8 cellular contexts compared by ENCODE assay signal in genomic region chr7:47580811-47581331, GRCh38. TPM values are rescaled to one million over a fixed set of nuclear protein-coding genes. Genes with fewer than 3 reads are reported as not detected.
DNase-seq lines count a peak whose midpoint lies in the region; ATAC-seq and TF ChIP-seq lines count a peak whose summit lies in the region.

No MANE protein-coding gene starts in this region.

- peak overlapping the region; percentile 41 to 64 for H3K4me3 ChIP-seq in prostate gland

- DNase-seq in RPMI8226 (peak; percentile 46), foreskin keratinocyte (no peak), prostate gland (ENCODE audit: low spot score) (no peak), A172 (ENCODE audit: low spot score) (no peak)
- no peak for DNase-seq in stimulated activated CD4-positive, alpha-beta T cell treated with anti-CD3 and anti-CD28 coated beads, Interleukin-15, amount 100 ng/mL, for 24 hours
- no peak for DNase-seq in activated CD4-positive, alpha-beta T cell treated with anti-CD3 and anti-CD28 coated beads, Interleukin-2, amount 50 U/mL, for 4 hours

- no peaks in the 10 kb centered on the region for H3K9me3 ChIP-seq in ES-I3 (ENCODE audit: control insufficient read depth, insufficient read depth, low read length)
- H3K9me3 ChIP-seq in prostate gland = no peaks in the 10 kb centered on the region

- H3K27ac ChIP-seq in foreskin keratinocyte (no peak overlapping the region), prostate gland (peak overlapping the region; percentile 37 to 75)

- TF ChIP-seq POLR2A in prostate gland (IDR thresholded peaks at IDR 0.05) = no peak

- peak overlapping the region; percentile 64; the same call in 1 of the 2 replicates for H3K9ac ChIP-seq in ES-I3 (ENCODE audit: low read depth, low read length)

- intact Hi-C loops in prostate gland (cut with DNase I) = no loop called here

- H3K27me3 ChIP-seq in foreskin keratinocyte (peaks cover 3% of the 10 kb centered on the region), prostate gland (replicated peaks; ENCODE audit: insufficient read depth) (no peaks in the 10 kb centered on the region)

- no peaks in the 10 kb centered on the region for H3K36me3 ChIP-seq in ES-I3 (ENCODE audit: insufficient read depth, low read length)
- no peaks in the 10 kb centered on the region for H3K36me3 ChIP-seq in prostate gland

- TF ChIP-seq CTCF in foreskin keratinocyte (conservative IDR thresholded peaks at IDR 0.05) (peak; percentile 4), prostate gland (IDR thresholded peaks at IDR 0.05) (no peak)

- WGBS in prostate gland = 9% methylated on average over 15 of the region's 15 CpGs

- H3K4me1 ChIP-seq in ES-I3 (ENCODE audit: insufficient read depth, low read length) (peaks cover 20% of the 10 kb centered on the region), foreskin keratinocyte (peaks cover 4% of the 10 kb centered on the region), prostate gland (replicated peaks) (no peaks in the 10 kb centered on the region)

- no peak for ATAC-seq in foreskin keratinocyte
- no peak for ATAC-seq in HG02973 (IDR thresholded peaks at IDR 0.05; ENCODE audit: unreplicated experiment)

RNA-seq across cellular contexts. Expression of gene TNS3, which starts 1.0 kb away (rescaled TPM):
- total RNA-seq in foreskin keratinocyte = 6.6 and 9.4 TPM in 2 replicates
- polyA plus RNA-seq in foreskin keratinocyte = 2.4 and 2.9 TPM in 2 replicates
- total RNA-seq in prostate gland = 10 to 100 TPM; 19.5 to 95.8 TPM
- total RNA-seq in A172 (2014; rRNA removed; shearing (Covaris generic)) = 95.2 and 97.2 TPM in 2 replicates
